In genomic region chr6:11800531-11800930, GRCh38 we compare ENCODE assay signal across 7 cellular contexts. TPM values are rescaled to one million over a fixed set of nuclear protein-coding genes. Genes with fewer than 3 reads are reported as not detected.
DNase-seq lines count a peak whose midpoint lies in the region; ATAC-seq, FAIRE-seq and TF ChIP-seq lines count a peak whose summit lies in the region.
"Not testable (repeated sequence)": the region's sequence is repeated elsewhere in the genome, so short reads cannot be mapped to it uniquely, and the experiment has no call there.

No MANE protein-coding gene starts in this region.

- H3K4me3 Mint-ChIP-seq in activated CD8-positive, alpha-beta T cell treated with anti-CD3 and anti-CD28 coated beads for 36 hours; memory B cell; stimulated activated naive CD8-positive, alpha-beta T cell treated with anti-CD3 and anti-CD28 coated beads, Interleukin-15, amount 100 ng/mL, for 72 hours: not testable (repeated sequence)

- ATAC-seq in GM18867 (IDR thresholded peaks at IDR 0.05; ENCODE audit: unreplicated experiment) (peak; percentile 75), HG02798 (IDR thresholded peaks at IDR 0.05; ENCODE audit: poor library complexity, unreplicated experiment) (peak; percentile 67), memory B cell (ENCODE audit: low read depth) (peak; percentile 27)
- ATAC-seq in activated CD8-positive, alpha-beta T cell treated with anti-CD3 and anti-CD28 coated beads for 36 hours = peak; percentile 20
- ATAC-seq in stimulated activated naive CD8-positive, alpha-beta T cell treated with anti-CD3 and anti-CD28 coated beads, Interleukin-15, amount 100 ng/mL, for 72 hours = peak; percentile 46

- not testable (repeated sequence) for TF ChIP-seq CTCF in activated CD8-positive, alpha-beta T cell treated with anti-CD3 and anti-CD28 coated beads for 36 hours (IDR thresholded peaks at IDR 0.05); astrocyte of the cerebellum (IDR thresholded peaks at IDR 0.05; ENCODE audit: low read depth, low read length, missing control alignments)

- CTCF ChIA-PET in activated CD8-positive, alpha-beta T cell treated with anti-CD3 and anti-CD28 coated beads for 36 hours (lab: Charles Lee) = not testable (repeated sequence)

- not testable (repeated sequence) for H3K4me3 ChIP-seq in astrocyte of the cerebellum (ENCODE audit: low read depth, low read length)

- FAIRE-seq in GM12892 (lab: Jason Lieb, UNC) = peak; percentile 91

- H3K9me3 Mint-ChIP-seq in activated CD8-positive, alpha-beta T cell treated with anti-CD3 and anti-CD28 coated beads for 36 hours; memory B cell; stimulated activated naive CD8-positive, alpha-beta T cell treated with anti-CD3 and anti-CD28 coated beads, Interleukin-15, amount 100 ng/mL, for 72 hours: not testable (repeated sequence)

- not testable (repeated sequence) for H3K27ac Mint-ChIP-seq in activated CD8-positive, alpha-beta T cell treated with anti-CD3 and anti-CD28 coated beads for 36 hours; memory B cell; stimulated activated naive CD8-positive, alpha-beta T cell treated with anti-CD3 and anti-CD28 coated beads, Interleukin-15, amount 100 ng/mL, for 72 hours

- in situ Hi-C loops in astrocyte of the cerebellum (cut with HindIII; ENCODE audit: low sequenced_read_pairs) = loop anchor here (5.0 kb wide), 1 partner anchor 37 kb away; no protein-coding TSS in a partner anchor

- DNase-seq in GM12892 (ENCODE audit: insufficient read length); activated CD8-positive, alpha-beta T cell treated with anti-CD3 and anti-CD28 coated beads for 36 hours; memory B cell (ENCODE audit: low spot score in 2 of 2); stimulated activated naive CD8-positive, alpha-beta T cell treated with anti-CD3 and anti-CD28 coated beads, Interleukin-15, amount 100 ng/mL, for 72 hours: not testable (repeated sequence)
- DNase-seq in astrocyte of the cerebellum (ENCODE audit: low read depth) = peak; percentile 22

- not testable (repeated sequence) for TF ChIP-seq POLR2A in GM12892 (IDR thresholded peaks at IDR 0.05; ENCODE audit: low read depth, low read length)

- intact Hi-C loops in activated CD8-positive, alpha-beta T cell treated with anti-CD3 and anti-CD28 coated beads for 36 hours (cut with micrococcal nuclease) = not testable (repeated sequence)

- not testable (repeated sequence) for H3K27me3 Mint-ChIP-seq in activated CD8-positive, alpha-beta T cell treated with anti-CD3 and anti-CD28 coated beads for 36 hours; memory B cell; stimulated activated naive CD8-positive, alpha-beta T cell treated with anti-CD3 and anti-CD28 coated beads, Interleukin-15, amount 100 ng/mL, for 72 hours

- POLR2A ChIA-PET in activated CD8-positive, alpha-beta T cell treated with anti-CD3 and anti-CD28 coated beads for 36 hours (lab: Charles Lee) = not testable (repeated sequence)

- not testable (repeated sequence) for H3K4me1 Mint-ChIP-seq in activated CD8-positive, alpha-beta T cell treated with anti-CD3 and anti-CD28 coated beads for 36 hours (ENCODE audit: low read depth); memory B cell
- peaks cover 29% of the 10 kb centered on the region for H3K4me1 Mint-ChIP-seq in stimulated activated naive CD8-positive, alpha-beta T cell treated with anti-CD3 and anti-CD28 coated beads, Interleukin-15, amount 100 ng/mL, for 72 hours

- H3K36me3 Mint-ChIP-seq in activated CD8-positive, alpha-beta T cell treated with anti-CD3 and anti-CD28 coated beads for 36 hours (ENCODE audit: low read depth); memory B cell: not testable (repeated sequence)

RNA-seq across cellular contexts. Expression of gene ADTRP, which starts 21.9 kb away (rescaled TPM):
- polyA plus RNA-seq in GM12892 (2012; ENCODE audit: missing spikeins) = 12.7 TPM
- 10 to 100 TPM; 20.0 to 21.9 TPM for total RNA-seq in activated CD8-positive, alpha-beta T cell treated with anti-CD3 and anti-CD28 coated beads for 36 hours

Comparison
In these comparisons a context has a peak if more than half of its experiments do, and no peak if none do; other contexts are left out.
1. ATAC-seq: peak in every context shown above with its lines; median percentile 75 in GM18867; 67 in HG02798; 46 in stimulated activated naive CD8-positive, alpha-beta T cell treated with anti-CD3 and anti-CD28 coated beads, Interleukin-15, amount 100 ng/mL, for 72 hours; 27 in memory B cell; 20 in activated CD8-positive, alpha-beta T cell treated with anti-CD3 and anti-CD28 coated beads for 36 hours.